In genomic region chr2:40113997-40114396, GRCh38 we compare ENCODE assay signal across 21 cellular contexts.
"Had no signal": no experiment of that assay in that cellular context is flagged by ENCODE, and none has a peak within 500 bp of the region (broad histone marks: within the 10 kb centered on the region; RNA-seq: fewer than 3 reads in every experiment).

No MANE protein-coding gene starts in this region.

- H3K27me3 Mint-ChIP-seq: activated CD4-positive, alpha-beta memory T cell treated with anti-CD3 and anti-CD28 coated beads, Interleukin-2, amount 10 ng/mL, durations not matched to agents 7 days and 5 days; activated naive CD4-positive, alpha-beta T cell treated with anti-CD3 and anti-CD28 coated beads, Interleukin-2, amount 10 ng/mL, durations not matched to agents 7 days and 5 days; activated naive CD8-positive, alpha-beta T cell treated with anti-CD3 and anti-CD28 coated beads, Interleukin-2, amount 50 U/mL, for 24 hours; activated T-cell treated with anti-CD3 and anti-CD28 coated beads, Interleukin-2, amount 50 U/mL, for 24 hours; natural killer cell treated with Interleukin-12 subunit alpha and Interleukin-12 subunit beta and Interleukin-15 and Interleukin-18, amount 100 ng/mL, for 72 hours; stimulated activated naive CD8-positive, alpha-beta T cell treated with anti-CD3 and anti-CD28 coated beads, Interleukin-15, Interleukin-2, amounts not matched to agents 100 ng/mL and 50 ng/mL, for 24 hours had no signal

- DNase-seq: activated CD4-positive, alpha-beta memory T cell treated with anti-CD3 and anti-CD28 coated beads, Interleukin-2, amount 10 ng/mL, durations not matched to agents 7 days and 5 days; activated CD4-positive, alpha-beta T cell treated with anti-CD3 and anti-CD28 coated beads for 48 hours; activated CD4-positive, CD25-positive, alpha-beta regulatory T cell; activated naive CD4-positive, alpha-beta T cell treated with anti-CD3 and anti-CD28 coated beads, Interleukin-2, amount 10 ng/mL, durations not matched to agents 7 days and 5 days; activated naive CD8-positive, alpha-beta T cell treated with anti-CD3 and anti-CD28 coated beads, Interleukin-2, amount 50 U/mL, for 24 hours; activated T-cell treated with anti-CD3 and anti-CD28 coated beads, Interleukin-2, amount 50 U/mL, for 24 hours; anterior cingulate cortex; brain microvascular endothelial cell; gastrocnemius medialis; head of caudate nucleus; stimulated activated CD4-positive, alpha-beta T cell treated with anti-CD3 and anti-CD28 coated beads, Interleukin-2, amount 100 ng/mL, for 48 hours; T-helper 9 cell; transverse colon; uterus had no signal

- H3K4me3 Mint-ChIP-seq: activated CD4-positive, alpha-beta memory T cell treated with anti-CD3 and anti-CD28 coated beads, Interleukin-2, amount 10 ng/mL, durations not matched to agents 7 days and 5 days; activated naive CD4-positive, alpha-beta T cell treated with anti-CD3 and anti-CD28 coated beads, Interleukin-2, amount 10 ng/mL, durations not matched to agents 7 days and 5 days; activated naive CD8-positive, alpha-beta T cell treated with anti-CD3 and anti-CD28 coated beads, Interleukin-2, amount 50 U/mL, for 24 hours; activated T-cell treated with anti-CD3 and anti-CD28 coated beads, Interleukin-2, amount 50 U/mL, for 24 hours; mesothelial cell of epicardium; natural killer cell treated with Interleukin-12 subunit alpha and Interleukin-12 subunit beta and Interleukin-15 and Interleukin-18, amount 100 ng/mL, for 72 hours; stimulated activated naive CD8-positive, alpha-beta T cell treated with anti-CD3 and anti-CD28 coated beads, Interleukin-15, Interleukin-2, amounts not matched to agents 100 ng/mL and 50 ng/mL, for 24 hours had no signal

- H3K4me1 Mint-ChIP-seq: activated CD4-positive, alpha-beta memory T cell treated with anti-CD3 and anti-CD28 coated beads, Interleukin-2, amount 10 ng/mL, durations not matched to agents 7 days and 5 days; activated naive CD4-positive, alpha-beta T cell treated with anti-CD3 and anti-CD28 coated beads, Interleukin-2, amount 10 ng/mL, durations not matched to agents 7 days and 5 days; activated naive CD8-positive, alpha-beta T cell treated with anti-CD3 and anti-CD28 coated beads, Interleukin-2, amount 50 U/mL, for 24 hours had no signal

- H3K4me3 ChIP-seq: coronary artery, gastrocnemius medialis, skin epidermis, transverse colon, uterus had no signal

- H3K36me3 ChIP-seq: brain microvascular endothelial cell, gastrocnemius medialis, neutrophil, transverse colon, uterus had no signal

- H3K4me1 ChIP-seq: gastrocnemius medialis, transverse colon had no signal

- H3K9me3 Mint-ChIP-seq: activated CD4-positive, alpha-beta memory T cell treated with anti-CD3 and anti-CD28 coated beads, Interleukin-2, amount 10 ng/mL, durations not matched to agents 7 days and 5 days; activated naive CD4-positive, alpha-beta T cell treated with anti-CD3 and anti-CD28 coated beads, Interleukin-2, amount 10 ng/mL, durations not matched to agents 7 days and 5 days; activated naive CD8-positive, alpha-beta T cell treated with anti-CD3 and anti-CD28 coated beads, Interleukin-2, amount 50 U/mL, for 24 hours; activated T-cell treated with anti-CD3 and anti-CD28 coated beads, Interleukin-2, amount 50 U/mL, for 24 hours; mesothelial cell of epicardium; stimulated activated naive CD8-positive, alpha-beta T cell treated with anti-CD3 and anti-CD28 coated beads, Interleukin-15, Interleukin-2, amounts not matched to agents 100 ng/mL and 50 ng/mL, for 24 hours had no signal

- H3K27me3 ChIP-seq: brain microvascular endothelial cell, gastrocnemius medialis, neutrophil, transverse colon, uterus had no signal

- H3K27ac Mint-ChIP-seq: activated CD4-positive, alpha-beta memory T cell treated with anti-CD3 and anti-CD28 coated beads, Interleukin-2, amount 10 ng/mL, durations not matched to agents 7 days and 5 days; activated naive CD4-positive, alpha-beta T cell treated with anti-CD3 and anti-CD28 coated beads, Interleukin-2, amount 10 ng/mL, durations not matched to agents 7 days and 5 days; activated naive CD8-positive, alpha-beta T cell treated with anti-CD3 and anti-CD28 coated beads, Interleukin-2, amount 50 U/mL, for 24 hours; activated T-cell treated with anti-CD3 and anti-CD28 coated beads, Interleukin-2, amount 50 U/mL, for 24 hours; mesothelial cell of epicardium; natural killer cell treated with Interleukin-12 subunit alpha and Interleukin-12 subunit beta and Interleukin-15 and Interleukin-18, amount 100 ng/mL, for 72 hours; stimulated activated naive CD8-positive, alpha-beta T cell treated with anti-CD3 and anti-CD28 coated beads, Interleukin-15, Interleukin-2, amounts not matched to agents 100 ng/mL and 50 ng/mL, for 24 hours had no signal

- H3K36me3 Mint-ChIP-seq: activated naive CD4-positive, alpha-beta T cell treated with anti-CD3 and anti-CD28 coated beads, Interleukin-2, amount 10 ng/mL, durations not matched to agents 7 days and 5 days; natural killer cell treated with Interleukin-12 subunit alpha and Interleukin-12 subunit beta and Interleukin-15 and Interleukin-18, amount 100 ng/mL, for 72 hours had no signal

- H3K27ac ChIP-seq: brain microvascular endothelial cell, coronary artery, gastrocnemius medialis, neutrophil, transverse colon had no signal

- ATAC-seq: activated naive CD8-positive, alpha-beta T cell treated with anti-CD3 and anti-CD28 coated beads, Interleukin-2, amount 50 U/mL, for 24 hours; esophagus mucosa; gastrocnemius medialis; natural killer cell treated with Interleukin-12 subunit alpha and Interleukin-12 subunit beta and Interleukin-15 and Interleukin-18, amount 100 ng/mL, for 72 hours had no signal

- H3K9me3 ChIP-seq: gastrocnemius medialis, neutrophil, transverse colon, uterus had no signal
